In genomic region chr15:57348081-57348480, GRCh38 we compare ENCODE assay signal across 7 cellular contexts.
"Had no signal": no experiment of that assay in that cellular context is flagged by ENCODE, and none has a peak within 500 bp of the region (broad histone marks: within the 10 kb centered on the region; RNA-seq: fewer than 3 reads in every experiment).

No MANE protein-coding gene starts in this region.

- DNase-seq: GDM1, GF-D8 had no signal

- FAIRE-seq: GM12878, GM12891, GM12892, GM18507, GM19239 had no signal

- H3K4me3 ChIP-seq: GM12878 had no signal

- ATAC-seq: GM12878 had no signal
